1 cellular context compared by ENCODE assay signal in the genomic region with DNA sequence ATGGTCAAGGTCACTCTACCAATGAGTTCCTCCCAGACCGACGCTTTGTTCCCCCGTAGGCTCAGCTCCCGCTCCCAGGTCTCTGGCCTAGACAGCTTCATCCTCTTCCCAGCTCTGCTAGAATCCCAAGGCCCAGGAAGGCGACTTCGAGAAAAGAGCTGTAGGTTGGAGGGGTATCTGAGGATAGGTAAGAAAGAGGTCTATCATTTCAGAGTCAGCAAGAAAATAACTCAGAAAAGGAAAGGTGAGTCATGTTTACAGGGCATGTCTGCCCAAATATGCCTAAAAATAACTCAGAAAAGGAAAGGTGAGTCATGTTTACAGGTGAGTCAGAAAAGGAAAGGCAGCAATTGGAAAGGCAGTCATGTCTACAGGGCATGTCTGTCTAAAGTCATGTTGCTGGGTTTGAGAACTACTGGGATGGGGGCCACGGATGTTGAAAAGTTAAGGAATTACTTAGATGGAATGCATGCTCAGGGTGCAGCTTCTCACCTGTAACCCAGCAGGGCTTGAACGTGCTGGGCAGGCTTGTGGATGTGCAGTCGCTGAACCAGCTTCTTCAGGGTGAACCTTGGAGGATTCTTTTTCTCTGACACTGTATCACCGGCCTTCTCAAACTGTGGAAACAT.
TF ChIP-seq lines count a peak whose summit lies in the region.

No MANE protein-coding gene starts in this region.

TF ChIP-seq in K562, 482 proteins besides CTCF, POLR2A, EP300 and RAD21:
- peak; percentile 3; the same call in 1 of the 2 replicates for TF ChIP-seq MEF2A (IDR thresholded peaks at IDR 0.05; ENCODE audit: control insufficient read depth, low read depth, low read length)
- TF ChIP-seq ATF3 (IDR thresholded peaks at IDR 0.05), result peak; percentile 42; the same call in 1 of the 2 replicates
- TF ChIP-seq ATF3 (CRISPR knock-in tag; conservative IDR thresholded peaks at IDR 0.05), result no peak
- TF ChIP-seq RBM25 (IDR thresholded peaks at IDR 0.05; ENCODE audit: low read depth, low read length, severe bottlenecking), result no peak
- TF ChIP-seq JUNB (CRISPR knock-in tag; conservative IDR thresholded peaks at IDR 0.05), result 0 out of 2 replicates have a peak, but pooled peaks have one; percentile 42
- no peak for TF ChIP-seq POLR2H (tag; IDR thresholded peaks at IDR 0.05; ENCODE audit: low read depth)
- TF ChIP-seq HDAC6 (IDR thresholded peaks at IDR 0.05; ENCODE audit: low read depth, low read length), result no peak
- no peak for TF ChIP-seq MITF (IDR thresholded peaks at IDR 0.05)
- no peak for TF ChIP-seq STAT5B (CRISPR knock-in tag; IDR thresholded peaks at IDR 0.05)
- TF ChIP-seq FOSL1 (tag; conservative IDR thresholded peaks at IDR 0.05), result peak; percentile 65
TF ChIP-seq in K562: peak in this region for 4.
